In the genomic region with DNA sequence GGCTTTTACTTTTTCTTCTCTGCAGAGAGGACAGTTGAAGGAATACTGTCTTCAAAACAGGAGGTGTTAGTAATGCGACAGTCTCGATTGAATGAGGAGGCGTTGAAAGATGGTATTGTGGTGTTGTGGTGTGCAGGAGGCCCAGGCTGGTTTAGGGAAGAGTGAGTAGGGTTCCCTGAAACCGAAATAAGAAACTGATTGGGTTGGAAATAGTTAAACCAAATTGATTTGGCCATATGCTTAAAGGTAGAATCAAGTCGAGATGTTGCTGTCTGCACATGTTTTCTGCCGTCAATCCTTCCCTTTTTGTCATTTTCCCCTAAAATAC, we compare ENCODE assay signal across 1 cellular context.
A peak's percentile ranks its signal among the peaks of the same experiment; 100 is the strongest.
TF ChIP-seq lines count a peak whose summit lies in the region.

No MANE protein-coding gene starts in this region.

TF ChIP-seq in K562, 482 proteins besides CTCF, POLR2A, EP300 and RAD21 (continues in another document):
- TF ChIP-seq TAF15 (IDR thresholded peaks at IDR 0.05; ENCODE audit: low read depth, low read length) (no peak), HLTF (IDR thresholded peaks at IDR 0.05) (no peak), RCOR1 (IDR thresholded peaks at IDR 0.05; ENCODE audit: borderline replicate concordance in 1 of 2, low read depth in 2 of 2, low read length in 2 of 2) (no peak), BRCA1 (IDR thresholded peaks at IDR 0.05) (no peak), BRCA1 (CRISPR knock-in tag; IDR thresholded peaks at IDR 0.05) (no peak), GATA2 (CRISPR knock-in tag; IDR thresholded peaks at IDR 0.05) (no peak), NR2C2 (CRISPR knock-in tag; IDR thresholded peaks at IDR 0.05) (no peak), NR2C2 (tag; IDR thresholded peaks at IDR 0.05) (no peak), TGIF2 (CRISPR knock-in tag; IDR thresholded peaks at IDR 0.05) (no peak), SOX6 (IDR thresholded peaks at IDR 0.05) (peak; percentile 27; the same call in 1 of the 2 replicates), CBX5 (IDR thresholded peaks at IDR 0.05; ENCODE audit: borderline replicate concordance, low read depth) (no peak), YY1 (IDR thresholded peaks at IDR 0.05; ENCODE audit: borderline replicate concordance in 1 of 3, control insufficient read depth in 1 of 3, extremely low read depth in 1 of 3, insufficient read depth in 3 of 3, insufficient read length in 1 of 3, insufficient replicate concordance in 2 of 3, low read depth in 1 of 3, low read length in 2 of 3) (no peak), ZNF316 (IDR thresholded peaks at IDR 0.05) (no peak), HDAC1 (IDR thresholded peaks at IDR 0.05) (peak in 1 of 2 experiments; percentile 55; a peak in 1 of 4 replicates), MBD2 (IDR thresholded peaks at IDR 0.05; ENCODE audit: borderline replicate concordance, low read depth) (no peak), NCOA4 (IDR thresholded peaks at IDR 0.05; ENCODE audit: partially characterized antibody) (no peak), ZNF584 (CRISPR knock-in tag; IDR thresholded peaks at IDR 0.05; ENCODE audit: low read depth) (no peak), KAT7 (CRISPR knock-in tag; IDR thresholded peaks at IDR 0.05; ENCODE audit: borderline replicate concordance) (no peak), ZSCAN29 (IDR thresholded peaks at IDR 0.05) (no peak), ZFP1 (CRISPR knock-in tag; IDR thresholded peaks at IDR 0.05) (no peak), NONO (IDR thresholded peaks at IDR 0.05; ENCODE audit: low read depth in 2 of 2, low read length in 1 of 2) (no peak), SAP30 (IDR thresholded peaks at IDR 0.05; ENCODE audit: borderline replicate concordance, insufficient read depth, low read depth, low read length, poor library complexity, severe bottlenecking) (no peak), BRF1 (IDR thresholded peaks at IDR 0.05; ENCODE audit: borderline replicate concordance, extremely low read depth, insufficient read length) (no peak), ZNF280B (CRISPR knock-in tag; IDR thresholded peaks at IDR 0.05) (no peak), ZNF561 (CRISPR knock-in tag; conservative IDR thresholded peaks at IDR 0.05) (no peak), E2F1 (CRISPR knock-in tag; IDR thresholded peaks at IDR 0.05) (no peak), ZNF146 (CRISPR knock-in tag; IDR thresholded peaks at IDR 0.05; ENCODE audit: unreplicated experiment) (no peak), GTF2E2 (tag; IDR thresholded peaks at IDR 0.05) (no peak), PRPF4 (IDR thresholded peaks at IDR 0.05; ENCODE audit: insufficient read depth, low read depth, low read length, poor library complexity, severe bottlenecking) (no peak), ZNF589 (CRISPR knock-in tag; IDR thresholded peaks at IDR 0.05; ENCODE audit: low read depth) (no peak)
- TF ChIP-seq, protein P1, sequence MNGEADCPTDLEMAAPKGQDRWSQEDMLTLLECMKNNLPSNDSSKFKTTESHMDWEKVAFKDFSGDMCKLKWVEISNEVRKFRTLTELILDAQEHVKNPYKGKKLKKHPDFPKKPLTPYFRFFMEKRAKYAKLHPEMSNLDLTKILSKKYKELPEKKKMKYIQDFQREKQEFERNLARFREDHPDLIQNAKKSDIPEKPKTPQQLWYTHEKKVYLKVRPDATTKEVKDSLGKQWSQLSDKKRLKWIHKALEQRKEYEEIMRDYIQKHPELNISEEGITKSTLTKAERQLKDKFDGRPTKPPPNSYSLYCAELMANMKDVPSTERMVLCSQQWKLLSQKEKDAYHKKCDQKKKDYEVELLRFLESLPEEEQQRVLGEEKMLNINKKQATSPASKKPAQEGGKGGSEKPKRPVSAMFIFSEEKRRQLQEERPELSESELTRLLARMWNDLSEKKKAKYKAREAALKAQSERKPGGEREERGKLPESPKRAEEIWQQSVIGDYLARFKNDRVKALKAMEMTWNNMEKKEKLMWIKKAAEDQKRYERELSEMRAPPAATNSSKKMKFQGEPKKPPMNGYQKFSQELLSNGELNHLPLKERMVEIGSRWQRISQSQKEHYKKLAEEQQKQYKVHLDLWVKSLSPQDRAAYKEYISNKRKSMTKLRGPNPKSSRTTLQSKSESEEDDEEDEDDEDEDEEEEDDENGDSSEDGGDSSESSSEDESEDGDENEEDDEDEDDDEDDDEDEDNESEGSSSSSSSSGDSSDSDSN (IDR thresholded peaks at IDR 0.05; ENCODE audit: borderline replicate concordance in 1 of 2, low read depth in 2 of 2, low read length in 2 of 2): 0 out of 4 replicates have a peak, but pooled peaks of 1 of the 2 experiments have one; percentile 5
- TF ChIP-seq, protein P2, sequence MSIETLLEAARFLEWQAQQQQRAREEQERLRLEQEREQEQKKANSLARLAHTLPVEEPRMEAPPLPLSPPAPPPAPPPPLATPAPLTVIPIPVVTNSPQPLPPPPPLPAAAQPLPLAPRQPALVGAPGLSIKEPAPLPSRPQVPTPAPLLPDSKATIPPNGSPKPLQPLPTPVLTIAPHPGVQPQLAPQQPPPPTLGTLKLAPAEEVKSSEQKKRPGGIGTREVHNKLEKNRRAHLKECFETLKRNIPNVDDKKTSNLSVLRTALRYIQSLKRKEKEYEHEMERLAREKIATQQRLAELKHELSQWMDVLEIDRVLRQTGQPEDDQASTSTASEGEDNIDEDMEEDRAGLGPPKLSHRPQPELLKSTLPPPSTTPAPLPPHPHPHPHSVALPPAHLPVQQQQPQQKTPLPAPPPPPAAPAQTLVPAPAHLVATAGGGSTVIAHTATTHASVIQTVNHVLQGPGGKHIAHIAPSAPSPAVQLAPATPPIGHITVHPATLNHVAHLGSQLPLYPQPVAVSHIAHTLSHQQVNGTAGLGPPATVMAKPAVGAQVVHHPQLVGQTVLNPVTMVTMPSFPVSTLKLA (conservative IDR thresholded peaks at IDR 0.05): peak in 1 of 2 experiments; percentile 3; a peak in 1 of 4 replicates
- TF ChIP-seq, protein P3, sequence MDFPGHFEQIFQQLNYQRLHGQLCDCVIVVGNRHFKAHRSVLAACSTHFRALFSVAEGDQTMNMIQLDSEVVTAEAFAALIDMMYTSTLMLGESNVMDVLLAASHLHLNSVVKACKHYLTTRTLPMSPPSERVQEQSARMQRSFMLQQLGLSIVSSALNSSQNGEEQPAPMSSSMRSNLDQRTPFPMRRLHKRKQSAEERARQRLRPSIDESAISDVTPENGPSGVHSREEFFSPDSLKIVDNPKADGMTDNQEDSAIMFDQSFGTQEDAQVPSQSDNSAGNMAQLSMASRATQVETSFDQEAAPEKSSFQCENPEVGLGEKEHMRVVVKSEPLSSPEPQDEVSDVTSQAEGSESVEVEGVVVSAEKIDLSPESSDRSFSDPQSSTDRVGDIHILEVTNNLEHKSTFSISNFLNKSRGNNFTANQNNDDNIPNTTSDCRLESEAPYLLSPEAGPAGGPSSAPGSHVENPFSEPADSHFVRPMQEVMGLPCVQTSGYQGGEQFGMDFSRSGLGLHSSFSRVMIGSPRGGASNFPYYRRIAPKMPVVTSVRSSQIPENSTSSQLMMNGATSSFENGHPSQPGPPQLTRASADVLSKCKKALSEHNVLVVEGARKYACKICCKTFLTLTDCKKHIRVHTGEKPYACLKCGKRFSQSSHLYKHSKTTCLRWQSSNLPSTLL (IDR thresholded peaks at IDR 0.05): no peak
- TF ChIP-seq, protein P4, sequence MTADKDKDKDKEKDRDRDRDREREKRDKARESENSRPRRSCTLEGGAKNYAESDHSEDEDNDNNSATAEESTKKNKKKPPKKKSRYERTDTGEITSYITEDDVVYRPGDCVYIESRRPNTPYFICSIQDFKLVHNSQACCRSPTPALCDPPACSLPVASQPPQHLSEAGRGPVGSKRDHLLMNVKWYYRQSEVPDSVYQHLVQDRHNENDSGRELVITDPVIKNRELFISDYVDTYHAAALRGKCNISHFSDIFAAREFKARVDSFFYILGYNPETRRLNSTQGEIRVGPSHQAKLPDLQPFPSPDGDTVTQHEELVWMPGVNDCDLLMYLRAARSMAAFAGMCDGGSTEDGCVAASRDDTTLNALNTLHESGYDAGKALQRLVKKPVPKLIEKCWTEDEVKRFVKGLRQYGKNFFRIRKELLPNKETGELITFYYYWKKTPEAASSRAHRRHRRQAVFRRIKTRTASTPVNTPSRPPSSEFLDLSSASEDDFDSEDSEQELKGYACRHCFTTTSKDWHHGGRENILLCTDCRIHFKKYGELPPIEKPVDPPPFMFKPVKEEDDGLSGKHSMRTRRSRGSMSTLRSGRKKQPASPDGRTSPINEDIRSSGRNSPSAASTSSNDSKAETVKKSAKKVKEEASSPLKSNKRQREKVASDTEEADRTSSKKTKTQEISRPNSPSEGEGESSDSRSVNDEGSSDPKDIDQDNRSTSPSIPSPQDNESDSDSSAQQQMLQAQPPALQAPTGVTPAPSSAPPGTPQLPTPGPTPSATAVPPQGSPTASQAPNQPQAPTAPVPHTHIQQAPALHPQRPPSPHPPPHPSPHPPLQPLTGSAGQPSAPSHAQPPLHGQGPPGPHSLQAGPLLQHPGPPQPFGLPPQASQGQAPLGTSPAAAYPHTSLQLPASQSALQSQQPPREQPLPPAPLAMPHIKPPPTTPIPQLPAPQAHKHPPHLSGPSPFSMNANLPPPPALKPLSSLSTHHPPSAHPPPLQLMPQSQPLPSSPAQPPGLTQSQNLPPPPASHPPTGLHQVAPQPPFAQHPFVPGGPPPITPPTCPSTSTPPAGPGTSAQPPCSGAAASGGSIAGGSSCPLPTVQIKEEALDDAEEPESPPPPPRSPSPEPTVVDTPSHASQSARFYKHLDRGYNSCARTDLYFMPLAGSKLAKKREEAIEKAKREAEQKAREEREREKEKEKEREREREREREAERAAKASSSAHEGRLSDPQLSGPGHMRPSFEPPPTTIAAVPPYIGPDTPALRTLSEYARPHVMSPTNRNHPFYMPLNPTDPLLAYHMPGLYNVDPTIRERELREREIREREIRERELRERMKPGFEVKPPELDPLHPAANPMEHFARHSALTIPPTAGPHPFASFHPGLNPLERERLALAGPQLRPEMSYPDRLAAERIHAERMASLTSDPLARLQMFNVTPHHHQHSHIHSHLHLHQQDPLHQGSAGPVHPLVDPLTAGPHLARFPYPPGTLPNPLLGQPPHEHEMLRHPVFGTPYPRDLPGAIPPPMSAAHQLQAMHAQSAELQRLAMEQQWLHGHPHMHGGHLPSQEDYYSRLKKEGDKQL (CRISPR knock-in tag; IDR thresholded peaks at IDR 0.05; ENCODE audit: borderline replicate concordance): no peak
- TF ChIP-seq, protein P5, sequence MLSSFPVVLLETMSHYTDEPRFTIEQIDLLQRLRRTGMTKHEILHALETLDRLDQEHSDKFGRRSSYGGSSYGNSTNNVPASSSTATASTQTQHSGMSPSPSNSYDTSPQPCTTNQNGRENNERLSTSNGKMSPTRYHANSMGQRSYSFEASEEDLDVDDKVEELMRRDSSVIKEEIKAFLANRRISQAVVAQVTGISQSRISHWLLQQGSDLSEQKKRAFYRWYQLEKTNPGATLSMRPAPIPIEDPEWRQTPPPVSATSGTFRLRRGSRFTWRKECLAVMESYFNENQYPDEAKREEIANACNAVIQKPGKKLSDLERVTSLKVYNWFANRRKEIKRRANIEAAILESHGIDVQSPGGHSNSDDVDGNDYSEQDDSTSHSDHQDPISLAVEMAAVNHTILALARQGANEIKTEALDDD (IDR thresholded peaks at IDR 0.05): peak; percentile 50; the same call in 1 of the 2 replicates
- TF ChIP-seq, protein P6, sequence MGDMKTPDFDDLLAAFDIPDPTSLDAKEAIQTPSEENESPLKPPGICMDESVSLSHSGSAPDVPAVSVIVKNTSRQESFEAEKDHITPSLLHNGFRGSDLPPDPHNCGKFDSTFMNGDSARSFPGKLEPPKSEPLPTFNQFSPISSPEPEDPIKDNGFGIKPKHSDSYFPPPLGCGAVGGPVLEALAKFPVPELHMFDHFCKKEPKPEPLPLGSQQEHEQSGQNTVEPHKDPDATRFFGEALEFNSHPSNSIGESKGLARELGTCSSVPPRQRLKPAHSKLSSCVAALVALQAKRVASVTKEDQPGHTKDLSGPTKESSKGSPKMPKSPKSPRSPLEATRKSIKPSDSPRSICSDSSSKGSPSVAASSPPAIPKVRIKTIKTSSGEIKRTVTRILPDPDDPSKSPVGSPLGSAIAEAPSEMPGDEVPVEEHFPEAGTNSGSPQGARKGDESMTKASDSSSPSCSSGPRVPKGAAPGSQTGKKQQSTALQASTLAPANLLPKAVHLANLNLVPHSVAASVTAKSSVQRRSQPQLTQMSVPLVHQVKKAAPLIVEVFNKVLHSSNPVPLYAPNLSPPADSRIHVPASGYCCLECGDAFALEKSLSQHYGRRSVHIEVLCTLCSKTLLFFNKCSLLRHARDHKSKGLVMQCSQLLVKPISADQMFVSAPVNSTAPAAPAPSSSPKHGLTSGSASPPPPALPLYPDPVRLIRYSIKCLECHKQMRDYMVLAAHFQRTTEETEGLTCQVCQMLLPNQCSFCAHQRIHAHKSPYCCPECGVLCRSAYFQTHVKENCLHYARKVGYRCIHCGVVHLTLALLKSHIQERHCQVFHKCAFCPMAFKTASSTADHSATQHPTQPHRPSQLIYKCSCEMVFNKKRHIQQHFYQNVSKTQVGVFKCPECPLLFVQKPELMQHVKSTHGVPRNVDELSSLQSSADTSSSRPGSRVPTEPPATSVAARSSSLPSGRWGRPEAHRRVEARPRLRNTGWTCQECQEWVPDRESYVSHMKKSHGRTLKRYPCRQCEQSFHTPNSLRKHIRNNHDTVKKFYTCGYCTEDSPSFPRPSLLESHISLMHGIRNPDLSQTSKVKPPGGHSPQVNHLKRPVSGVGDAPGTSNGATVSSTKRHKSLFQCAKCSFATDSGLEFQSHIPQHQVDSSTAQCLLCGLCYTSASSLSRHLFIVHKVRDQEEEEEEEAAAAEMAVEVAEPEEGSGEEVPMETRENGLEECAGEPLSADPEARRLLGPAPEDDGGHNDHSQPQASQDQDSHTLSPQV (IDR thresholded peaks at IDR 0.05): no peak
- TF ChIP-seq, protein P7, sequence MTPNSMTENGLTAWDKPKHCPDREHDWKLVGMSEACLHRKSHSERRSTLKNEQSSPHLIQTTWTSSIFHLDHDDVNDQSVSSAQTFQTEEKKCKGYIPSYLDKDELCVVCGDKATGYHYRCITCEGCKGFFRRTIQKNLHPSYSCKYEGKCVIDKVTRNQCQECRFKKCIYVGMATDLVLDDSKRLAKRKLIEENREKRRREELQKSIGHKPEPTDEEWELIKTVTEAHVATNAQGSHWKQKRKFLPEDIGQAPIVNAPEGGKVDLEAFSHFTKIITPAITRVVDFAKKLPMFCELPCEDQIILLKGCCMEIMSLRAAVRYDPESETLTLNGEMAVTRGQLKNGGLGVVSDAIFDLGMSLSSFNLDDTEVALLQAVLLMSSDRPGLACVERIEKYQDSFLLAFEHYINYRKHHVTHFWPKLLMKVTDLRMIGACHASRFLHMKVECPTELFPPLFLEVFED (CRISPR knock-in tag; conservative IDR thresholded peaks at IDR 0.05): no peak
